Comparison of ENCODE assay signal across 28 cellular contexts in genomic region chr10:51788270-51788669, GRCh38.
"Had no signal": no experiment of that assay in that cellular context is flagged by ENCODE, and none has a peak within 500 bp of the region (broad histone marks: within the 10 kb centered on the region; RNA-seq: fewer than 3 reads in every experiment).

No MANE protein-coding gene starts in this region.

- H3K4me1 ChIP-seq: stomach, suprapubic skin, testis, thyroid gland, tibial nerve, transverse colon, upper lobe of left lung, upper lobe of right lung, uterus, vagina had no signal

- H3K9me3 Mint-ChIP-seq: type B pancreatic cell had no signal

- H3K4me1 Mint-ChIP-seq: stimulated activated effector memory CD8-positive, alpha-beta T cell treated with anti-CD3 and anti-CD28 coated beads, Interleukin-12 subunit alpha, Interleukin-12 subunit beta, amount 100 ng/mL, for 72 hours; stimulated activated memory B cell treated with anti-CD40 and anti-IgM and Interleukin-4, amounts not matched to agents 10 μg/mL and 1 μg/mL and 100 μg/mL, for 72 hours; stimulated activated naive B cell treated with anti-CD40 and anti-IgM and Interleukin-4, amounts not matched to agents 10 μg/mL and 1 μg/mL and 100 μg/mL, for 72 hours; stimulated activated naive CD8-positive, alpha-beta T cell treated with anti-CD3 and anti-CD28 coated beads, Interleukin-15, amount 100 ng/mL, for 72 hours had no signal

- H3K4me3 Mint-ChIP-seq: stimulated activated effector memory CD8-positive, alpha-beta T cell treated with anti-CD3 and anti-CD28 coated beads, Interleukin-12 subunit alpha, Interleukin-12 subunit beta, amount 100 ng/mL, for 72 hours; stimulated activated memory B cell treated with anti-CD40 and anti-IgM and Interleukin-4, amounts not matched to agents 10 μg/mL and 1 μg/mL and 100 μg/mL, for 72 hours; stimulated activated naive B cell treated with anti-CD40 and anti-IgM and Interleukin-4, amounts not matched to agents 10 μg/mL and 1 μg/mL and 100 μg/mL, for 72 hours; stimulated activated naive CD8-positive, alpha-beta T cell treated with anti-CD3 and anti-CD28 coated beads, Interleukin-15, amount 100 ng/mL, for 72 hours; stimulated activated naive CD8-positive, alpha-beta T cell treated with anti-CD3 and anti-CD28 coated beads, Interleukin-15, Interleukin-2, amounts not matched to agents 100 ng/mL and 50 ng/mL, for 24 hours; type B pancreatic cell had no signal

- H3K36me3 Mint-ChIP-seq: stimulated activated effector memory CD8-positive, alpha-beta T cell treated with anti-CD3 and anti-CD28 coated beads, Interleukin-12 subunit alpha, Interleukin-12 subunit beta, amount 100 ng/mL, for 72 hours; stimulated activated memory B cell treated with anti-CD40 and anti-IgM and Interleukin-4, amounts not matched to agents 10 μg/mL and 1 μg/mL and 100 μg/mL, for 72 hours; stimulated activated naive B cell treated with anti-CD40 and anti-IgM and Interleukin-4, amounts not matched to agents 10 μg/mL and 1 μg/mL and 100 μg/mL, for 72 hours; type B pancreatic cell had no signal

- H3K27me3 Mint-ChIP-seq: stimulated activated memory B cell treated with anti-CD40 and anti-IgM and Interleukin-4, amounts not matched to agents 10 μg/mL and 1 μg/mL and 100 μg/mL, for 72 hours; stimulated activated naive CD8-positive, alpha-beta T cell treated with anti-CD3 and anti-CD28 coated beads, Interleukin-15, amount 100 ng/mL, for 72 hours; type B pancreatic cell had no signal

- H3K27me3 ChIP-seq: stomach, suprapubic skin, testis, thyroid gland, tibial artery, tibial nerve, transverse colon, upper lobe of left lung, upper lobe of right lung, uterus, vagina had no signal

- H3K4me3 ChIP-seq: stomach, suprapubic skin, testis, thoracic aorta, thyroid gland, tibial artery, tibial nerve, transverse colon, upper lobe of left lung, upper lobe of right lung, uterus, vagina had no signal

- H3K36me3 ChIP-seq: stomach, suprapubic skin, thoracic aorta, thyroid gland, tibial artery, tibial nerve, transverse colon, upper lobe of left lung, upper lobe of right lung, uterus, vagina had no signal

- H3K9me3 ChIP-seq: testis, thyroid gland, upper lobe of right lung, vagina had no signal

- H3K27ac Mint-ChIP-seq: stimulated activated effector memory CD8-positive, alpha-beta T cell treated with anti-CD3 and anti-CD28 coated beads, Interleukin-12 subunit alpha, Interleukin-12 subunit beta, amount 100 ng/mL, for 72 hours; stimulated activated memory B cell treated with anti-CD40 and anti-IgM and Interleukin-4, amounts not matched to agents 10 μg/mL and 1 μg/mL and 100 μg/mL, for 72 hours; stimulated activated naive B cell treated with anti-CD40 and anti-IgM and Interleukin-4, amounts not matched to agents 10 μg/mL and 1 μg/mL and 100 μg/mL, for 72 hours; stimulated activated naive CD8-positive, alpha-beta T cell treated with anti-CD3 and anti-CD28 coated beads, Interleukin-15, amount 100 ng/mL, for 72 hours; stimulated activated naive CD8-positive, alpha-beta T cell treated with anti-CD3 and anti-CD28 coated beads, Interleukin-15, Interleukin-2, amounts not matched to agents 100 ng/mL and 50 ng/mL, for 24 hours; type B pancreatic cell had no signal

- DNase-seq: stimulated activated CD4-positive, alpha-beta T cell treated with anti-CD3 and anti-CD28 coated beads, Interleukin-2, amount 100 ng/mL, for 48 hours; stimulated activated CD4-positive, alpha-beta T cell treated with anti-CD3 and anti-CD28 coated beads, Interleukin-4, amount 100 ng/mL, for 1 hour; stimulated activated CD4-positive, alpha-beta T cell treated with anti-CD3 and anti-CD28 coated beads, Interleukin-4, amount 100 ng/mL, for 24 hours; stimulated activated CD4-positive, alpha-beta T cell treated with anti-CD3 and anti-CD28 coated beads, Interleukin-4, amount 100 ng/mL, for 4 hours; stimulated activated CD8-positive, alpha-beta memory T cell treated with anti-CD3 and anti-CD28 coated beads, Interleukin-4, amount 100 ng/mL, for 48 hours; stimulated activated naive B cell treated with anti-CD40 and anti-IgM and Interleukin-4, amounts not matched to agents 10 μg/mL and 1 μg/mL and 100 μg/mL, for 72 hours; stimulated activated naive CD4-positive, alpha-beta T cell; stimulated activated naive CD4-positive, alpha-beta T cell treated with Interleukin-2 at 50 U/mL for 16 hours; stimulated activated naive CD8-positive, alpha-beta T cell treated with anti-CD3 and anti-CD28 coated beads, Interleukin-15, amount 100 ng/mL, for 72 hours; stimulated activated naive CD8-positive, alpha-beta T cell treated with anti-CD3 and anti-CD28 coated beads, Interleukin-15, Interleukin-2, amounts not matched to agents 100 U/mL and 50 U/mL, for 24 hours; stomach; substantia nigra; testis; thyroid gland; tibial artery; transverse colon; trophoblast cell; upper lobe of left lung; upper lobe of right lung; uterus had no signal

- ATAC-seq: stimulated activated effector memory CD8-positive, alpha-beta T cell treated with anti-CD3 and anti-CD28 coated beads, Interleukin-12 subunit alpha, Interleukin-12 subunit beta, amount 100 ng/mL, for 72 hours; stimulated activated memory B cell treated with anti-CD40 and anti-IgM and Interleukin-4, amounts not matched to agents 10 μg/mL and 1 μg/mL and 100 μg/mL, for 72 hours; stimulated activated naive B cell treated with anti-CD40 and anti-IgM and Interleukin-4, amounts not matched to agents 10 μg/mL and 1 μg/mL and 100 μg/mL, for 72 hours; stimulated activated naive CD8-positive, alpha-beta T cell treated with anti-CD3 and anti-CD28 coated beads, Interleukin-15, amount 100 ng/mL, for 72 hours; stimulated activated naive CD8-positive, alpha-beta T cell treated with anti-CD3 and anti-CD28 coated beads, Interleukin-15, Interleukin-2, amounts not matched to agents 100 U/mL and 50 U/mL, for 24 hours; upper lobe of right lung had no signal

- H3K27ac ChIP-seq: stomach, suprapubic skin, testis, thyroid gland, tibial artery, tibial nerve, transverse colon, upper lobe of left lung, upper lobe of right lung, uterus, vagina had no signal
